In the genomic region with DNA sequence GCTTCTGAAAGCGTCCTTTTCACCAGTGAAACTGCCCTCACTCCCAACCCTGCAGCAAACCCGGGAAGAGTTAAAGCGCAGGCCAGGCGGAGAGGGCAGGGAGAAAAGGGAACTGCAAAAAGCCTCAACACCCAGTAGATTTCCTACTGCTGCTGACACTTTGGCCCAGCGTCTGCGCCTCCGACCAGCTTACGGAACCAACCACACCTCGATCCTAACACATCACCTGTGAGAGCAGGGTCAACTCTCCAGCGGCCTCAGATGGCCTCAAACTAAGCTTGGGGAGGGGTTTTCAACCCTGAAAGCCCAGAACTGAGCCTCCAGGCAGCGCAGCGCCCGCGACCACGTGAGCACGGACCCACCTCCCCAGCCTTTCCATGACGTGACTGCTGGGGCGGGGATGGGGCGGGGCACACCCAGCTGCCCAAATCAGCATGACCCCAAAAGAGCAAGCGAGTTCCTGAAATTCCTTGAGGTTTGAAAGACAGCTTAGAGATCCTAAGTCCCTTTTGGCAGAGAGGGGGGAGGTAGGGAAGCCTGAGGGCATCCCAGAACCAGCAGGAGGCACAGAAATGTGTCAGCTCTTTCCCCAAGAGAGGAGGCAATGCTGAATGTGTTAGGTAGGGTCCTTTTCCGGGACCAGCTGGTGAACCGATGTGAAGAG, we compare ENCODE assay signal across 1 cellular context.
TF ChIP-seq lines count a peak whose summit lies in the region.

No MANE protein-coding gene starts in this region.

TF ChIP-seq in GM23338, 12 proteins besides CTCF, POLR2A, EP300 and RAD21:
- TF ChIP-seq JUNB (IDR thresholded peaks at IDR 0.05; ENCODE audit: unreplicated experiment) (no peak), EZH2phosphoT487 (IDR thresholded peaks at IDR 0.05; ENCODE audit: unreplicated experiment) (no peak), EZH2 (IDR thresholded peaks at IDR 0.05; ENCODE audit: low read depth, unreplicated experiment) (no peak), ETS1 (IDR thresholded peaks at IDR 0.05) (no peak), CREB1 (CRISPR knock-in tag; IDR thresholded peaks at IDR 0.05; ENCODE audit: low read depth) (peak; percentile 89), ZNF331 (CRISPR knock-in tag; IDR thresholded peaks at IDR 0.05; ENCODE audit: low read depth) (no peak), NANOG (IDR thresholded peaks at IDR 0.05; ENCODE audit: borderline replicate concordance) (no peak), STAT1 (IDR thresholded peaks at IDR 0.05; ENCODE audit: unreplicated experiment) (no peak), POLR2AphosphoS5 (IDR thresholded peaks at IDR 0.05; ENCODE audit: low read depth) (peak; percentile 54), ZNF114 (CRISPR knock-in tag; IDR thresholded peaks at IDR 0.05) (no peak)
- TF ChIP-seq, protein P1, sequence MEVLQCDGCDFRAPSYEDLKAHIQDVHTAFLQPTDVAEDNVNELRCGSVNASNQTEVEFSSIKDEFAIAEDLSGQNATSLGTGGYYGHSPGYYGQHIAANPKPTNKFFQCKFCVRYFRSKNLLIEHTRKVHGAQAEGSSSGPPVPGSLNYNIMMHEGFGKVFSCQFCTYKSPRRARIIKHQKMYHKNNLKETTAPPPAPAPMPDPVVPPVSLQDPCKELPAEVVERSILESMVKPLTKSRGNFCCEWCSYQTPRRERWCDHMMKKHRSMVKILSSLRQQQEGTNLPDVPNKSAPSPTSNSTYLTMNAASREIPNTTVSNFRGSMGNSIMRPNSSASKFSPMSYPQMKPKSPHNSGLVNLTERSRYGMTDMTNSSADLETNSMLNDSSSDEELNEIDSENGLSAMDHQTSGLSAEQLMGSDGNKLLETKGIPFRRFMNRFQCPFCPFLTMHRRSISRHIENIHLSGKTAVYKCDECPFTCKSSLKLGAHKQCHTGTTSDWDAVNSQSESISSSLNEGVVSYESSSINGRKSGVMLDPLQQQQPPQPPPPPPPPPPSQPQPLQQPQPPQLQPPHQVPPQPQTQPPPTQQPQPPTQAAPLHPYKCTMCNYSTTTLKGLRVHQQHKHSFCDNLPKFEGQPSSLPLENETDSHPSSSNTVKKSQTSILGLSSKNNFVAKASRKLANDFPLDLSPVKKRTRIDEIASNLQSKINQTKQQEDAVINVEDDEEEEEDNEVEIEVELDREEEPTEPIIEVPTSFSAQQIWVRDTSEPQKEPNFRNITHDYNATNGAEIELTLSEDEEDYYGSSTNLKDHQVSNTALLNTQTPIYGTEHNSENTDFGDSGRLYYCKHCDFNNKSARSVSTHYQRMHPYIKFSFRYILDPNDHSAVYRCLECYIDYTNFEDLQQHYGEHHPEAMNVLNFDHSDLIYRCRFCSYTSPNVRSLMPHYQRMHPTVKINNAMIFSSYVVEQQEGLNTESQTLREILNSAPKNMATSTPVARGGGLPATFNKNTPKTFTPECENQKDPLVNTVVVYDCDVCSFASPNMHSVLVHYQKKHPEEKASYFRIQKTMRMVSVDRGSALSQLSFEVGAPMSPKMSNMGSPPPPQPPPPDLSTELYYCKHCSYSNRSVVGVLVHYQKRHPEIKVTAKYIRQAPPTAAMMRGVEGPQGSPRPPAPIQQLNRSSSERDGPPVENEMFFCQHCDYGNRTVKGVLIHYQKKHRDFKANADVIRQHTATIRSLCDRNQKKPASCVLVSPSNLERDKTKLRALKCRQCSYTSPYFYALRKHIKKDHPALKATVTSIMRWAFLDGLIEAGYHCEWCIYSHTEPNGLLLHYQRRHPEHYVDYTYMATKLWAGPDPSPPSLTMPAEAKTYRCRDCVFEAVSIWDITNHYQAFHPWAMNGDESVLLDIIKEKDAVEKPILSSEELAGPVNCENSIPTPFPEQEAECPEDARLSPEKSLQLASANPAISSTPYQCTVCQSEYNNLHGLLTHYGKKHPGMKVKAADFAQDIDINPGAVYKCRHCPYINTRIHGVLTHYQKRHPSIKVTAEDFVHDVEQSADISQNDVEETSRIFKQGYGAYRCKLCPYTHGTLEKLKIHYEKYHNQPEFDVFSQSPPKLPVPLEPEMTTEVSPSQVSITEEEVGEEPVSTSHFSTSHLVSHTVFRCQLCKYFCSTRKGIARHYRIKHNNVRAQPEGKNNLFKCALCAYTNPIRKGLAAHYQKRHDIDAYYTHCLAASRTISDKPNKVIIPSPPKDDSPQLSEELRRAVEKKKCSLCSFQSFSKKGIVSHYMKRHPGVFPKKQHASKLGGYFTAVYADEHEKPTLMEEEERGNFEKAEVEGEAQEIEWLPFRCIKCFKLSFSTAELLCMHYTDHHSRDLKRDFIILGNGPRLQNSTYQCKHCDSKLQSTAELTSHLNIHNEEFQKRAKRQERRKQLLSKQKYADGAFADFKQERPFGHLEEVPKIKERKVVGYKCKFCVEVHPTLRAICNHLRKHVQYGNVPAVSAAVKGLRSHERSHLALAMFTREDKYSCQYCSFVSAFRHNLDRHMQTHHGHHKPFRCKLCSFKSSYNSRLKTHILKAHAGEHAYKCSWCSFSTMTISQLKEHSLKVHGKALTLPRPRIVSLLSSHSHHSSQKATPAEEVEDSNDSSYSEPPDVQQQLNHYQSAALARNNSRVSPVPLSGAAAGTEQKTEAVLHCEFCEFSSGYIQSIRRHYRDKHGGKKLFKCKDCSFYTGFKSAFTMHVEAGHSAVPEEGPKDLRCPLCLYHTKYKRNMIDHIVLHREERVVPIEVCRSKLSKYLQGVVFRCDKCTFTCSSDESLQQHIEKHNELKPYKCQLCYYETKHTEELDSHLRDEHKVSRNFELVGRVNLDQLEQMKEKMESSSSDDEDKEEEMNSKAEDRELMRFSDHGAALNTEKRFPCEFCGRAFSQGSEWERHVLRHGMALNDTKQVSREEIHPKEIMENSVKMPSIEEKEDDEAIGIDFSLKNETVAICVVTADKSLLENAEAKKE (CRISPR knock-in tag; IDR thresholded peaks at IDR 0.05): peak; percentile 43
- TF ChIP-seq, protein P2, sequence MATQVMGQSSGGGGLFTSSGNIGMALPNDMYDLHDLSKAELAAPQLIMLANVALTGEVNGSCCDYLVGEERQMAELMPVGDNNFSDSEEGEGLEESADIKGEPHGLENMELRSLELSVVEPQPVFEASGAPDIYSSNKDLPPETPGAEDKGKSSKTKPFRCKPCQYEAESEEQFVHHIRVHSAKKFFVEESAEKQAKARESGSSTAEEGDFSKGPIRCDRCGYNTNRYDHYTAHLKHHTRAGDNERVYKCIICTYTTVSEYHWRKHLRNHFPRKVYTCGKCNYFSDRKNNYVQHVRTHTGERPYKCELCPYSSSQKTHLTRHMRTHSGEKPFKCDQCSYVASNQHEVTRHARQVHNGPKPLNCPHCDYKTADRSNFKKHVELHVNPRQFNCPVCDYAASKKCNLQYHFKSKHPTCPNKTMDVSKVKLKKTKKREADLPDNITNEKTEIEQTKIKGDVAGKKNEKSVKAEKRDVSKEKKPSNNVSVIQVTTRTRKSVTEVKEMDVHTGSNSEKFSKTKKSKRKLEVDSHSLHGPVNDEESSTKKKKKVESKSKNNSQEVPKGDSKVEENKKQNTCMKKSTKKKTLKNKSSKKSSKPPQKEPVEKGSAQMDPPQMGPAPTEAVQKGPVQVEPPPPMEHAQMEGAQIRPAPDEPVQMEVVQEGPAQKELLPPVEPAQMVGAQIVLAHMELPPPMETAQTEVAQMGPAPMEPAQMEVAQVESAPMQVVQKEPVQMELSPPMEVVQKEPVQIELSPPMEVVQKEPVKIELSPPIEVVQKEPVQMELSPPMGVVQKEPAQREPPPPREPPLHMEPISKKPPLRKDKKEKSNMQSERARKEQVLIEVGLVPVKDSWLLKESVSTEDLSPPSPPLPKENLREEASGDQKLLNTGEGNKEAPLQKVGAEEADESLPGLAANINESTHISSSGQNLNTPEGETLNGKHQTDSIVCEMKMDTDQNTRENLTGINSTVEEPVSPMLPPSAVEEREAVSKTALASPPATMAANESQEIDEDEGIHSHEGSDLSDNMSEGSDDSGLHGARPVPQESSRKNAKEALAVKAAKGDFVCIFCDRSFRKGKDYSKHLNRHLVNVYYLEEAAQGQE (IDR thresholded peaks at IDR 0.05; ENCODE audit: unreplicated experiment): no peak
